In the genomic region with DNA sequence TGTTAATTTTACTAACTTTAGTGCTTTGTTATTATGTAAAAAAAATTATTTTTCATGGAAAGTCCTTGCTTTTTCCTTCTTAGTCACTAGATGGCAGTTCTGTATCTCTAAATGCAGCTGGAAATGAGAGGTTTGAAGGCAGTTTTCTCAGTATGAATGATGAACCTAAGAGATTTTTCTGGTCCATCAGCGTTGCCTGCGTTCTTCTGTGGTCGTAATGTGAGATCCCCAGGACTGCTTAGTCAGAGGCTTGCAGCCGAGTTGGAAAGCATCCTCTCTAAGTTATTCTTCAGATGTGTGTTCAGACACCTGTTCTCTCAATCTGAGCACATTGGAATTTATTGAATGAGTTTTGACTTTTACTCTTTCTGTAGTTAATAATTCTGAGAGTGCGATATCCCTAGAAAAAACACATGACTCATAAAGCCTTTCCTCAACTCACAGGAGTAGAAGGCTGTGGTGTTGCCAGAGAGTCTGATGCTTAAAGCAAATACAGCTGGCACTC, we compare ENCODE assay signal across 1 cellular context.
TF ChIP-seq lines count a peak whose summit lies in the region.

No MANE protein-coding gene starts in this region.

TF ChIP-seq in SK-N-SH, 30 proteins besides CTCF, POLR2A, EP300 and RAD21 (continued from another document):
- TF ChIP-seq, protein P1, sequence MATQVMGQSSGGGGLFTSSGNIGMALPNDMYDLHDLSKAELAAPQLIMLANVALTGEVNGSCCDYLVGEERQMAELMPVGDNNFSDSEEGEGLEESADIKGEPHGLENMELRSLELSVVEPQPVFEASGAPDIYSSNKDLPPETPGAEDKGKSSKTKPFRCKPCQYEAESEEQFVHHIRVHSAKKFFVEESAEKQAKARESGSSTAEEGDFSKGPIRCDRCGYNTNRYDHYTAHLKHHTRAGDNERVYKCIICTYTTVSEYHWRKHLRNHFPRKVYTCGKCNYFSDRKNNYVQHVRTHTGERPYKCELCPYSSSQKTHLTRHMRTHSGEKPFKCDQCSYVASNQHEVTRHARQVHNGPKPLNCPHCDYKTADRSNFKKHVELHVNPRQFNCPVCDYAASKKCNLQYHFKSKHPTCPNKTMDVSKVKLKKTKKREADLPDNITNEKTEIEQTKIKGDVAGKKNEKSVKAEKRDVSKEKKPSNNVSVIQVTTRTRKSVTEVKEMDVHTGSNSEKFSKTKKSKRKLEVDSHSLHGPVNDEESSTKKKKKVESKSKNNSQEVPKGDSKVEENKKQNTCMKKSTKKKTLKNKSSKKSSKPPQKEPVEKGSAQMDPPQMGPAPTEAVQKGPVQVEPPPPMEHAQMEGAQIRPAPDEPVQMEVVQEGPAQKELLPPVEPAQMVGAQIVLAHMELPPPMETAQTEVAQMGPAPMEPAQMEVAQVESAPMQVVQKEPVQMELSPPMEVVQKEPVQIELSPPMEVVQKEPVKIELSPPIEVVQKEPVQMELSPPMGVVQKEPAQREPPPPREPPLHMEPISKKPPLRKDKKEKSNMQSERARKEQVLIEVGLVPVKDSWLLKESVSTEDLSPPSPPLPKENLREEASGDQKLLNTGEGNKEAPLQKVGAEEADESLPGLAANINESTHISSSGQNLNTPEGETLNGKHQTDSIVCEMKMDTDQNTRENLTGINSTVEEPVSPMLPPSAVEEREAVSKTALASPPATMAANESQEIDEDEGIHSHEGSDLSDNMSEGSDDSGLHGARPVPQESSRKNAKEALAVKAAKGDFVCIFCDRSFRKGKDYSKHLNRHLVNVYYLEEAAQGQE (IDR thresholded peaks at IDR 0.05; ENCODE audit: low read depth, low read length): no peak
- TF ChIP-seq, protein P2, sequence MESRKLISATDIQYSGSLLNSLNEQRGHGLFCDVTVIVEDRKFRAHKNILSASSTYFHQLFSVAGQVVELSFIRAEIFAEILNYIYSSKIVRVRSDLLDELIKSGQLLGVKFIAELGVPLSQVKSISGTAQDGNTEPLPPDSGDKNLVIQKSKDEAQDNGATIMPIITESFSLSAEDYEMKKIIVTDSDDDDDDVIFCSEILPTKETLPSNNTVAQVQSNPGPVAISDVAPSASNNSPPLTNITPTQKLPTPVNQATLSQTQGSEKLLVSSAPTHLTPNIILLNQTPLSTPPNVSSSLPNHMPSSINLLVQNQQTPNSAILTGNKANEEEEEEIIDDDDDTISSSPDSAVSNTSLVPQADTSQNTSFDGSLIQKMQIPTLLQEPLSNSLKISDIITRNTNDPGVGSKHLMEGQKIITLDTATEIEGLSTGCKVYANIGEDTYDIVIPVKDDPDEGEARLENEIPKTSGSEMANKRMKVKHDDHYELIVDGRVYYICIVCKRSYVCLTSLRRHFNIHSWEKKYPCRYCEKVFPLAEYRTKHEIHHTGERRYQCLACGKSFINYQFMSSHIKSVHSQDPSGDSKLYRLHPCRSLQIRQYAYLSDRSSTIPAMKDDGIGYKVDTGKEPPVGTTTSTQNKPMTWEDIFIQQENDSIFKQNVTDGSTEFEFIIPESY (IDR thresholded peaks at IDR 0.05; ENCODE audit: borderline replicate concordance, low read depth): peak; percentile 69; the same call in 1 of the 2 replicates
- TF ChIP-seq TCF12 (IDR thresholded peaks at IDR 0.05) (peak; percentile 97), SMC3 (IDR thresholded peaks at IDR 0.05; ENCODE audit: low read depth, low read length) (peak; percentile 85), FOXJ3 (CRISPR knock-in tag; IDR thresholded peaks at IDR 0.05) (no peak), TAF1 (IDR thresholded peaks at IDR 0.05; ENCODE audit: borderline replicate concordance, low read depth, low read length) (no peak), RCOR1 (IDR thresholded peaks at IDR 0.05; ENCODE audit: low read length) (no peak), CHD2 (IDR thresholded peaks at IDR 0.05; ENCODE audit: low read length, partially characterized antibody) (peak; percentile 11), TEAD4 (IDR thresholded peaks at IDR 0.05; ENCODE audit: borderline replicate concordance, insufficient read depth) (peak; percentile 87), FOXM1 (IDR thresholded peaks at IDR 0.05; ENCODE audit: low read depth) (peak; percentile 68; the same call in 1 of the 2 replicates), MEF2A (IDR thresholded peaks at IDR 0.05; ENCODE audit: borderline replicate concordance, low read depth) (peak; percentile 70; the same call in 1 of the 2 replicates), GATA2 (CRISPR knock-in tag; IDR thresholded peaks at IDR 0.05) (no peak), GABPA (IDR thresholded peaks at IDR 0.05; ENCODE audit: low read depth) (no peak; the same call in 1 of the 2 replicates), YY1 (IDR thresholded peaks at IDR 0.05; ENCODE audit: low read depth) (no peak), RFX5 (IDR thresholded peaks at IDR 0.05; ENCODE audit: low read length) (no peak; the same call in 1 of the 2 replicates), ELF1 (IDR thresholded peaks at IDR 0.05) (no peak), SIN3A (IDR thresholded peaks at IDR 0.05; ENCODE audit: borderline replicate concordance, low read depth, low read length) (peak; percentile 26; the same call in 1 of the 2 replicates)
- TF ChIP-seq, protein P3, sequence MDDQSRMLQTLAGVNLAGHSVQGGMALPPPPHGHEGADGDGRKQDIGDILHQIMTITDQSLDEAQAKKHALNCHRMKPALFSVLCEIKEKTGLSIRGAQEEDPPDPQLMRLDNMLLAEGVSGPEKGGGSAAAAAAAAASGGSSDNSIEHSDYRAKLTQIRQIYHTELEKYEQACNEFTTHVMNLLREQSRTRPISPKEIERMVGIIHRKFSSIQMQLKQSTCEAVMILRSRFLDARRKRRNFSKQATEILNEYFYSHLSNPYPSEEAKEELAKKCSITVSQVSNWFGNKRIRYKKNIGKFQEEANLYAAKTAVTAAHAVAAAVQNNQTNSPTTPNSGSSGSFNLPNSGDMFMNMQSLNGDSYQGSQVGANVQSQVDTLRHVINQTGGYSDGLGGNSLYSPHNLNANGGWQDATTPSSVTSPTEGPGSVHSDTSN (IDR thresholded peaks at IDR 0.05): peak; percentile 82
- TF ChIP-seq, protein P4, sequence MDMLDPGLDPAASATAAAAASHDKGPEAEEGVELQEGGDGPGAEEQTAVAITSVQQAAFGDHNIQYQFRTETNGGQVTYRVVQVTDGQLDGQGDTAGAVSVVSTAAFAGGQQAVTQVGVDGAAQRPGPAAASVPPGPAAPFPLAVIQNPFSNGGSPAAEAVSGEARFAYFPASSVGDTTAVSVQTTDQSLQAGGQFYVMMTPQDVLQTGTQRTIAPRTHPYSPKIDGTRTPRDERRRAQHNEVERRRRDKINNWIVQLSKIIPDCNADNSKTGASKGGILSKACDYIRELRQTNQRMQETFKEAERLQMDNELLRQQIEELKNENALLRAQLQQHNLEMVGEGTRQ (IDR thresholded peaks at IDR 0.05; ENCODE audit: borderline replicate concordance, low read depth, low read length): no peak
- TF ChIP-seq, protein P5, sequence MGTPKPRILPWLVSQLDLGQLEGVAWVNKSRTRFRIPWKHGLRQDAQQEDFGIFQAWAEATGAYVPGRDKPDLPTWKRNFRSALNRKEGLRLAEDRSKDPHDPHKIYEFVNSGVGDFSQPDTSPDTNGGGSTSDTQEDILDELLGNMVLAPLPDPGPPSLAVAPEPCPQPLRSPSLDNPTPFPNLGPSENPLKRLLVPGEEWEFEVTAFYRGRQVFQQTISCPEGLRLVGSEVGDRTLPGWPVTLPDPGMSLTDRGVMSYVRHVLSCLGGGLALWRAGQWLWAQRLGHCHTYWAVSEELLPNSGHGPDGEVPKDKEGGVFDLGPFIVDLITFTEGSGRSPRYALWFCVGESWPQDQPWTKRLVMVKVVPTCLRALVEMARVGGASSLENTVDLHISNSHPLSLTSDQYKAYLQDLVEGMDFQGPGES (IDR thresholded peaks at IDR 0.05; ENCODE audit: low read depth, low read length): no peak
- TF ChIP-seq, protein P6, sequence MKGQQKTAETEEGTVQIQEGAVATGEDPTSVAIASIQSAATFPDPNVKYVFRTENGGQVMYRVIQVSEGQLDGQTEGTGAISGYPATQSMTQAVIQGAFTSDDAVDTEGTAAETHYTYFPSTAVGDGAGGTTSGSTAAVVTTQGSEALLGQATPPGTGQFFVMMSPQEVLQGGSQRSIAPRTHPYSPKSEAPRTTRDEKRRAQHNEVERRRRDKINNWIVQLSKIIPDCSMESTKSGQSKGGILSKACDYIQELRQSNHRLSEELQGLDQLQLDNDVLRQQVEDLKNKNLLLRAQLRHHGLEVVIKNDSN (IDR thresholded peaks at IDR 0.05; ENCODE audit: borderline replicate concordance, low read depth): no peak
- TF ChIP-seq, protein P7, sequence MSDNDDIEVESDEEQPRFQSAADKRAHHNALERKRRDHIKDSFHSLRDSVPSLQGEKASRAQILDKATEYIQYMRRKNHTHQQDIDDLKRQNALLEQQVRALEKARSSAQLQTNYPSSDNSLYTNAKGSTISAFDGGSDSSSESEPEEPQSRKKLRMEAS (IDR thresholded peaks at IDR 0.05; ENCODE audit: low read depth): peak; percentile 77
TF ChIP-seq in SK-N-SH: peak in this region for 16.
